Comparison of ENCODE assay signal across 30 cellular contexts in the genomic region with DNA sequence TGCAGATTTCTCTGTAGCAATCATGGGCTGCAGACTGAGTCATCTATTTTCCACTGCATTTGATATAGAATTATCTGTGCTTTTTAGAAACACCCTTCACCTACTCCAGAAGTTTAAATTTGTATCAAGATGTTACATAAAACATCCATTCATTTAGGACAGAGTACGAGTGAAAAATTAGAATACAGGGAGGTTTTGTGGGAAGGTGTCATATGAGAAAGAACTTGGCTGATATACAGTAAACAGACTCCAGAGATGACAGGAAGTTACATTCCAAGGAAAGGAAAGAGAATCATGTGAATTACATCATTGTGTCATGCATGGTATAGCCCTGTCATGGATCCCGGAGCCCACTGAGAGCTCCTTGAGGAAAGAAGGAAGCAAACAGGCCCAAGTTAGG.
"Had no signal": no experiment of that assay in that cellular context is flagged by ENCODE, and none has a peak within 500 bp of the region (broad histone marks: within the 10 kb centered on the region; RNA-seq: fewer than 3 reads in every experiment).

No MANE protein-coding gene starts in this region.

- H3K9me3 ChIP-seq: MG63 had no signal

- H3K27ac ChIP-seq: VCaP had no signal

- ATAC-seq: activated CD8-positive, alpha-beta memory T cell treated with anti-CD3 and anti-CD28 coated beads, Interleukin-2, amount 10 ng/mL, durations not matched to agents 7 days and 5 days; activated naive CD8-positive, alpha-beta T cell treated with anti-CD3 and anti-CD28 coated beads, Interleukin-2, amount 50 U/mL, for 24 hours; Panc1 had no signal

- H3K36me3 ChIP-seq: MG63 had no signal

- H3K4me3 ChIP-seq: MG63 had no signal

- DNase-seq: activated B cell treated with CpG ODN at 0.5 μM for 24 hours; activated CD4-positive, alpha-beta memory T cell treated with anti-CD3 and anti-CD28 coated beads for 36 hours; activated CD4-positive, alpha-beta T cell treated with anti-CD3 and anti-CD28 coated beads for 4 hours; activated CD4-positive, alpha-beta T cell treated with anti-CD3 and anti-CD28 coated beads, Interleukin-2, amount 50 U/mL, for 1 hour; activated CD4-positive, CD25-positive, alpha-beta regulatory T cell treated with anti-CD3 and anti-CD28 coated beads, Interleukin-2, amount 50 U/mL, for 72 hours; activated CD8-positive, alpha-beta memory T cell treated with anti-CD3 and anti-CD28 coated beads for 24 hours; activated CD8-positive, alpha-beta memory T cell treated with anti-CD3 and anti-CD28 coated beads, Interleukin-2, amount 10 ng/mL, durations not matched to agents 7 days and 5 days; activated CD8-positive, alpha-beta memory T cell treated with anti-CD3 and anti-CD28 coated beads, Interleukin-2, amount 50 U/mL, for 48 hours; activated effector memory CD4-positive, alpha-beta T cell treated with Interleukin-2 at 50 U/mL for 16 hours; activated naive CD4-positive, alpha-beta T cell treated with anti-CD3 and anti-CD28 coated beads, Interleukin-2, amount 10 ng/mL, durations not matched to agents 7 days and 5 days; activated naive CD8-positive, alpha-beta T cell treated with anti-CD3 and anti-CD28 coated beads, Interleukin-2, amount 50 U/mL, for 24 hours; activated T-cell treated with anti-CD3 and anti-CD28 coated beads, Interleukin-2, amount 50 U/mL, for 48 hours; Kasumi-1; KG1; MG63; NCI-H1048; NCI-H1105 treated with DMSO at 0.1 percent for 48 hours; NCI-H1436; NCI-H1694; NCI-H1930; NCI-H2081 treated with DMSO at 0.1 percent for 48 hours; NCI-H345; NCI-H524 treated with DMSO at 0.1 percent for 48 hours; SHP77 treated with DMSO at 0.1 percent for 48 hours; SW 1271; T-helper 1 cell; T-helper 2 cell; T-helper 9 cell had no signal
